ENCODE assay signal across 8 cellular contexts in genomic region chr17:68197091-68197996, GRCh38. TPM values are rescaled to one million over a fixed set of nuclear protein-coding genes. Genes with fewer than 3 reads are reported as not detected.
A peak's percentile ranks its signal among the peaks of the same experiment; 100 is the strongest.
DNase-seq lines count a peak whose midpoint lies in the region; ATAC-seq and TF ChIP-seq lines count a peak whose summit lies in the region.

No MANE protein-coding gene starts in this region.

- CTCF ChIA-PET in Caco-2 (lab: Charles Lee): interaction anchor here (1.1 kb wide), 1 partner anchor 24 kb away, joined by 4 read pairs; no protein-coding TSS in a partner anchor

- peaks cover 33% of the 10 kb centered on the region for H3K4me1 ChIP-seq in Caco-2

- TF ChIP-seq POLR2A in erythroblast (IDR thresholded peaks at IDR 0.05; ENCODE audit: low read length): no peak

- no peak for TF ChIP-seq CTCF in Caco-2 (IDR thresholded peaks at IDR 0.05; ENCODE audit: insufficient read depth in 1 of 2, low read depth in 1 of 2, low read length in 1 of 2, severe bottlenecking in 1 of 2, unreplicated experiment in 1 of 2)

- H3K4me3 ChIP-seq in Caco-2 (ENCODE audit: low read depth, low read length): peak overlapping the region; percentile 30

- no peak for ATAC-seq in central memory CD8-positive, alpha-beta T cell (replicated peaks; ENCODE audit: extremely low read depth, poor library complexity, severe bottlenecking)
- ATAC-seq in GM18498 (IDR thresholded peaks at IDR 0.05; ENCODE audit: unreplicated experiment) (no peak), GM21737 (IDR thresholded peaks at IDR 0.05; ENCODE audit: unreplicated experiment) (no peak)

- peaks cover 26% of the 10 kb centered on the region for H3K27me3 Mint-ChIP-seq in Caco-2 (ENCODE audit: insufficient read depth, unreplicated experiment)
- H3K27me3 Mint-ChIP-seq in central memory CD8-positive, alpha-beta T cell: no peaks in the 10 kb centered on the region

- peaks cover 9% of the 10 kb centered on the region for H3K4me1 Mint-ChIP-seq in Caco-2 (ENCODE audit: low read depth, unreplicated experiment)
- peaks cover 46% of the 10 kb centered on the region for H3K4me1 Mint-ChIP-seq in central memory CD8-positive, alpha-beta T cell

- peak; percentile 38 to 61 for DNase-seq in Caco-2
- DNase-seq in NCI-H2171 (lab: John Stamatoyannopoulos, UW): peak; percentile 36
- no peak for DNase-seq in central memory CD8-positive, alpha-beta T cell (ENCODE audit: low spot score in 2 of 2)
- peak; percentile 44 for DNase-seq in myocyte (ENCODE audit: low read depth)
- no peak for DNase-seq in EL
- no peak for DNase-seq in erythroblast (lab: John Stamatoyannopoulos, UW)

- 0 out of 2 replicates have a peak, but pooled peaks cover 3% of the 10 kb centered on the region for H3K9me3 ChIP-seq in Caco-2

- H3K36me3 ChIP-seq in Caco-2 (ENCODE audit: control insufficient read depth, insufficient read depth, low read length): no peaks in the 10 kb centered on the region

- peaks cover 23% of the 10 kb centered on the region for H3K27me3 ChIP-seq in Caco-2 (replicated peaks; ENCODE audit: control insufficient read depth, insufficient read depth, low read length)

- H3K27ac Mint-ChIP-seq in Caco-2 (ENCODE audit: unreplicated experiment): no peak overlapping the region
- H3K27ac Mint-ChIP-seq in central memory CD8-positive, alpha-beta T cell (ENCODE audit: low read depth): peak overlapping the region; percentile 59

- POLR2A ChIA-PET in Caco-2 (lab: Charles Lee): interaction anchor here (0.6 kb wide), 1 partner anchor 249 kb away, joined by 4 read pairs; no protein-coding TSS in a partner anchor

- no TSS peak for BruUV-seq in Caco-2 (replicated peaks; lab: Mats Ljungman, UMichigan)

- H3K4me3 Mint-ChIP-seq in Caco-2 (ENCODE audit: unreplicated experiment): peak overlapping the region; percentile 63
- H3K4me3 Mint-ChIP-seq in central memory CD8-positive, alpha-beta T cell: peak overlapping the region; percentile 82

- intact Hi-C loops in Caco-2 (cut with micrococcal nuclease; ENCODE audit: unreplicated experiment): no loop called here

- no peaks in the 10 kb centered on the region for H3K9me3 Mint-ChIP-seq in Caco-2 (ENCODE audit: unreplicated experiment)
- no peaks in the 10 kb centered on the region for H3K9me3 Mint-ChIP-seq in central memory CD8-positive, alpha-beta T cell

- H3K36me3 Mint-ChIP-seq in Caco-2 (ENCODE audit: insufficient read depth, unreplicated experiment): no peaks in the 10 kb centered on the region
- peaks cover 13% of the 10 kb centered on the region for H3K36me3 Mint-ChIP-seq in central memory CD8-positive, alpha-beta T cell (ENCODE audit: insufficient read depth)

RNA-seq across cellular contexts. Expression of gene AMZ2, which starts 50.5 kb away (rescaled TPM):
- 52.2 and 60.2 TPM in 2 replicates for total RNA-seq in Caco-2 (2022)
- total RNA-seq in myocyte: 134 and 150 TPM in 2 replicates
- polyA plus RNA-seq in myocyte (2012): 106 TPM

Comparison
In these comparisons a context has a peak if more than half of its experiments do, and no peak if none do; other contexts are left out.
1. DNase-seq: peak in Caco-2 (2 of 2), NCI-H2171 (single experiment) and myocyte (single experiment); none in central memory CD8-positive, alpha-beta T cell (0 of 2), EL (single experiment) and erythroblast (0 of 2).